In the genomic region with DNA sequence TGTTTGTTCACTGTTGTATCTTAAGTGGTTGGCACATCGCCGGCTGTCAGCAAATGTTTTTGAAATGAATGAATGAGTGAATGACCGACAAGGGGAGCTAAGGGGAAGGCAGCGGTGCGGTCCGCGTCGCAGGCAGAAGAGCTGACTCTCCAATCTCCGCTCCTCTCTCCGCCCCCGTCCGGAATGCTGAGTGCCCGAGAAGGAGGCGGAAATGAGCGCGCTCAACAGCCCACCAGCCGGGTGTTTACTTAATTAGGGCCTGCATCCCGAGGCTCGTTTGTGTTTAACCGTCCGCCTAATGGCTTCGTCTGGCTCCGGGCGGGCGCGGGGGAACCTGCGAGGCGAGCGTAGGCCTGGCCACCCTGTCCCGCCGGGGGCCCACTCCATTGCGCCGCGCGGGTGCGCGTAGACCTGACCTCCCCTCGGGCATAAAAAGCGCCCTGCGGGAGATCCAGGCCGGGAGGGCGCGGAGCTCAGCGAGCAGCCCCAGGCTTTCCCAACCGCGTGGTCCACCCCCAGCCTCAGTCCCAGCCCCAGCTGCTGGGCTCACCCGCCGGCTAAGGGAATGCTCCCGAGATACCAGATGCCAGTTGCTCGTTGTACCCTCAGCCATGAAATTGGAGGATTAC, we compare ENCODE assay signal across 9 cellular contexts.
DNase-seq lines count a peak whose midpoint lies in the region; ATAC-seq and TF ChIP-seq lines count a peak whose summit lies in the region.
"Had no signal": no experiment of that assay in that cellular context is flagged by ENCODE, and none has a peak within 500 bp of the region (broad histone marks: within the 10 kb centered on the region; RNA-seq: fewer than 3 reads in every experiment).

No MANE protein-coding gene starts in this region.

- H3K4me3 ChIP-seq in foreskin fibroblast (ENCODE audit: low read depth in 1 of 2, low read length in 2 of 2), result peak overlapping the region in 1 of 2 donors; percentile 27
- peak overlapping the region; percentile 27 for H3K4me3 ChIP-seq in retinal pigment epithelial cell (ENCODE audit: low read length)

- DNase-seq in DMS53 (lab: John Stamatoyannopoulos, UW) (peak; percentile 64), DMS53 treated with DMSO at 0.1 percent for 48 hours (lab: John Stamatoyannopoulos, UW; ENCODE audit: unreplicated experiment) (no peak), NCI-H510A treated with DMSO at 0.1 percent for 48 hours (lab: John Stamatoyannopoulos, UW) (peak; percentile 29), foreskin fibroblast (peak; percentile 13 to 37), retinal pigment epithelial cell (ENCODE audit: low read depth) (no peak), NCI-H226 (no peak)
- DNase-seq: activated CD4-positive, alpha-beta T cell treated with anti-CD3 and anti-CD28 coated beads, Interleukin-2, amount 50 U/mL, for 1 hour had no signal

- TF ChIP-seq CTCF in foreskin fibroblast (IDR thresholded peaks at IDR 0.05; ENCODE audit: low read depth, low read length) (no peak), retinal pigment epithelial cell (conservative IDR thresholded peaks at IDR 0.05; ENCODE audit: low read depth, low read length) (no peak)

- ATAC-seq in HG03460 (IDR thresholded peaks at IDR 0.05; ENCODE audit: unreplicated experiment), result no peak
- ATAC-seq in GM19467 (IDR thresholded peaks at IDR 0.05; ENCODE audit: unreplicated experiment), result no peak

Comparison
In these comparisons a context has a peak if more than half of its experiments do, and no peak if none do; other contexts are left out.
1. DNase-seq: peak in DMS53 (single experiment), NCI-H510A treated with DMSO at 0.1 percent for 48 hours (single experiment) and foreskin fibroblast (2 of 2); none in DMS53 treated with DMSO at 0.1 percent for 48 hours (single experiment), retinal pigment epithelial cell (single experiment) and NCI-H226 (single experiment).